In the genomic region with DNA sequence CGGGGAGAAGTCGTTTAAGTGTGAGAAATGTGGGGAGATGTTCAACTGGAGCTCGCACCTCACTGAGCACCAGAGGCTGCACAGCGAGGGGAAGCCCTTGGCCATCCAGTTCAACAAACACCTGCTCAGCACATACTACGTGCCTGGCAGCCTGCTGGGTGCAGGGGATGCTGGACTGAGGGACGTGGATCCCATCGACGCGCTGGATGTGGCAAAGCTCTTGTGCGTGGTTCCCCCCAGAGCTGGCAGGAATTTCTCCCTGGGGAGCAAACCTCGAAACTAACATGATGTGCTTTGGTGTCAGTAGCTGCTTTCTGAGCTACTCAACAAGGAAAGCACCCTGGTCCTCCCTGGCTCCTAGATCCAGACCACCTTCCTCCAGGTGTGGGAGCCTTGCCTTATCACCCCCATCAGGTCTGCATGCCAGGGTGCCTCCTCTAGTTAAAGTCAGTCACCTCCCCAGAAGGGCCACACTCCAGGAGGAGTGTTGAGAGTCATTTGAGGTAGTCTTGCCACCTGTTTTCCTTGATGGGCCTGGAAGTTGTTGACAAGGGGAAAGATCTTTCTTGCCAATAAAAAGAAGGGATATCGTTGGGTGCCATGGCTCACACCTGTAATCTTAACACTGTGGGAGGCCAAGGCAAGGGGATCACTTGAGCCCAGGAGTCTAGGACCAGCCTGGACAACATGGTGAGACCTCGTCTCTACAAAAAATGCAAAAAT, we compare ENCODE assay signal across 12 cellular contexts.
"Had no signal": no experiment of that assay in that cellular context is flagged by ENCODE, and none has a peak within 500 bp of the region (broad histone marks: within the 10 kb centered on the region; RNA-seq: fewer than 3 reads in every experiment).

No MANE protein-coding gene starts in this region.

- H3K27me3 Mint-ChIP-seq: activated T-helper 17 cell treated with anti-CD3 and anti-CD28 coated beads, Interleukin-2, amount 50 U/mL, for 72 hours; naive thymus-derived CD4-positive, alpha-beta T cell had no signal

- ATAC-seq: activated T-helper 17 cell treated with anti-CD3 and anti-CD28 coated beads, Interleukin-2, amount 50 U/mL, for 72 hours; mucosa of descending colon; naive thymus-derived CD4-positive, alpha-beta T cell; stimulated activated effector memory CD8-positive, alpha-beta T cell treated with anti-CD3 and anti-CD28 coated beads, Interleukin-12 subunit alpha, Interleukin-12 subunit beta, amount 100 ng/mL, for 72 hours had no signal

- DNase-seq: activated CD8-positive, alpha-beta memory T cell treated with anti-CD3 and anti-CD28 coated beads for 24 hours; activated naive CD4-positive, alpha-beta T cell treated with anti-CD3 and anti-CD28 coated beads for 36 hours; activated T-cell treated with anti-CD3 and anti-CD28 coated beads for 4 hours; foreskin fibroblast; hypothalamus; kidney; left ventricle myocardium inferior; mucosa of descending colon; naive thymus-derived CD4-positive, alpha-beta T cell; retina had no signal

- H3K27ac Mint-ChIP-seq: activated naive CD4-positive, alpha-beta T cell treated with anti-CD3 and anti-CD28 coated beads for 36 hours; activated T-helper 17 cell treated with anti-CD3 and anti-CD28 coated beads, Interleukin-2, amount 50 U/mL, for 72 hours; naive thymus-derived CD4-positive, alpha-beta T cell; stimulated activated effector memory CD8-positive, alpha-beta T cell treated with anti-CD3 and anti-CD28 coated beads, Interleukin-12 subunit alpha, Interleukin-12 subunit beta, amount 100 ng/mL, for 72 hours had no signal

- H3K4me3 Mint-ChIP-seq: activated naive CD4-positive, alpha-beta T cell treated with anti-CD3 and anti-CD28 coated beads for 36 hours; activated T-helper 17 cell treated with anti-CD3 and anti-CD28 coated beads, Interleukin-2, amount 50 U/mL, for 72 hours; naive thymus-derived CD4-positive, alpha-beta T cell; stimulated activated effector memory CD8-positive, alpha-beta T cell treated with anti-CD3 and anti-CD28 coated beads, Interleukin-12 subunit alpha, Interleukin-12 subunit beta, amount 100 ng/mL, for 72 hours had no signal

- H3K9me3 Mint-ChIP-seq: activated naive CD4-positive, alpha-beta T cell treated with anti-CD3 and anti-CD28 coated beads for 36 hours; activated T-helper 17 cell treated with anti-CD3 and anti-CD28 coated beads, Interleukin-2, amount 50 U/mL, for 72 hours; stimulated activated effector memory CD8-positive, alpha-beta T cell treated with anti-CD3 and anti-CD28 coated beads, Interleukin-12 subunit alpha, Interleukin-12 subunit beta, amount 100 ng/mL, for 72 hours had no signal
